Comparison of ENCODE assay signal across 2 cellular contexts in the genomic region with DNA sequence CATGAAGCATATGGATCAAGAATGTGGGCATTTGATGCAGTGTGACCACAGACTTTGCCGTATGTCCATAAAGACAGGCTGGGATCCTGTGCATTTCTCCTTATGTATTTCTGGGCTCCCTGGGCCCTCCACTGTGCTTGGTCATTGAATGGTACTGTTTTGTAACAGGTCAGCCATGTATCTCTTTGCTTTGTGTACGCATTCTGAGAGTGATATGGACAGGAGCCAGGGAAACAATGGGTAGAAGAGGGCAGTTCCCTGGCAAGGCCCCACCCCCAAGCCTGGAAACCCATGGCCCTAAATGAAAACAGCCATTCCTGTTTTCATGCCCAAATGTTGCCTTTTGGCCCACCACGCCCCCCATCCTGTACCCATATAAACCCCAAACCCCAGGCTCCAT.
TF ChIP-seq lines count a peak whose summit lies in the region.

No MANE protein-coding gene starts in this region.

TF ChIP-seq in GM23338, 12 proteins besides CTCF, POLR2A, EP300 and RAD21 (continued from another document):
- TF ChIP-seq, protein P1, sequence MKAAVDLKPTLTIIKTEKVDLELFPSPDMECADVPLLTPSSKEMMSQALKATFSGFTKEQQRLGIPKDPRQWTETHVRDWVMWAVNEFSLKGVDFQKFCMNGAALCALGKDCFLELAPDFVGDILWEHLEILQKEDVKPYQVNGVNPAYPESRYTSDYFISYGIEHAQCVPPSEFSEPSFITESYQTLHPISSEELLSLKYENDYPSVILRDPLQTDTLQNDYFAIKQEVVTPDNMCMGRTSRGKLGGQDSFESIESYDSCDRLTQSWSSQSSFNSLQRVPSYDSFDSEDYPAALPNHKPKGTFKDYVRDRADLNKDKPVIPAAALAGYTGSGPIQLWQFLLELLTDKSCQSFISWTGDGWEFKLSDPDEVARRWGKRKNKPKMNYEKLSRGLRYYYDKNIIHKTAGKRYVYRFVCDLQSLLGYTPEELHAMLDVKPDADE (IDR thresholded peaks at IDR 0.05): no peak
- TF ChIP-seq ZNF331 (CRISPR knock-in tag; IDR thresholded peaks at IDR 0.05; ENCODE audit: low read depth) (no peak), NANOG (IDR thresholded peaks at IDR 0.05; ENCODE audit: borderline replicate concordance) (no peak), EZH2 (IDR thresholded peaks at IDR 0.05; ENCODE audit: low read depth, unreplicated experiment) (no peak), ZNF114 (CRISPR knock-in tag; IDR thresholded peaks at IDR 0.05) (no peak), EZH2phosphoT487 (IDR thresholded peaks at IDR 0.05; ENCODE audit: unreplicated experiment) (no peak)
- TF ChIP-seq, protein P2, sequence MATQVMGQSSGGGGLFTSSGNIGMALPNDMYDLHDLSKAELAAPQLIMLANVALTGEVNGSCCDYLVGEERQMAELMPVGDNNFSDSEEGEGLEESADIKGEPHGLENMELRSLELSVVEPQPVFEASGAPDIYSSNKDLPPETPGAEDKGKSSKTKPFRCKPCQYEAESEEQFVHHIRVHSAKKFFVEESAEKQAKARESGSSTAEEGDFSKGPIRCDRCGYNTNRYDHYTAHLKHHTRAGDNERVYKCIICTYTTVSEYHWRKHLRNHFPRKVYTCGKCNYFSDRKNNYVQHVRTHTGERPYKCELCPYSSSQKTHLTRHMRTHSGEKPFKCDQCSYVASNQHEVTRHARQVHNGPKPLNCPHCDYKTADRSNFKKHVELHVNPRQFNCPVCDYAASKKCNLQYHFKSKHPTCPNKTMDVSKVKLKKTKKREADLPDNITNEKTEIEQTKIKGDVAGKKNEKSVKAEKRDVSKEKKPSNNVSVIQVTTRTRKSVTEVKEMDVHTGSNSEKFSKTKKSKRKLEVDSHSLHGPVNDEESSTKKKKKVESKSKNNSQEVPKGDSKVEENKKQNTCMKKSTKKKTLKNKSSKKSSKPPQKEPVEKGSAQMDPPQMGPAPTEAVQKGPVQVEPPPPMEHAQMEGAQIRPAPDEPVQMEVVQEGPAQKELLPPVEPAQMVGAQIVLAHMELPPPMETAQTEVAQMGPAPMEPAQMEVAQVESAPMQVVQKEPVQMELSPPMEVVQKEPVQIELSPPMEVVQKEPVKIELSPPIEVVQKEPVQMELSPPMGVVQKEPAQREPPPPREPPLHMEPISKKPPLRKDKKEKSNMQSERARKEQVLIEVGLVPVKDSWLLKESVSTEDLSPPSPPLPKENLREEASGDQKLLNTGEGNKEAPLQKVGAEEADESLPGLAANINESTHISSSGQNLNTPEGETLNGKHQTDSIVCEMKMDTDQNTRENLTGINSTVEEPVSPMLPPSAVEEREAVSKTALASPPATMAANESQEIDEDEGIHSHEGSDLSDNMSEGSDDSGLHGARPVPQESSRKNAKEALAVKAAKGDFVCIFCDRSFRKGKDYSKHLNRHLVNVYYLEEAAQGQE (IDR thresholded peaks at IDR 0.05; ENCODE audit: unreplicated experiment): no peak

TF ChIP-seq in H1, 55 proteins besides CTCF, POLR2A, EP300 and RAD21 (continued from another document):
- TF ChIP-seq, protein P3, sequence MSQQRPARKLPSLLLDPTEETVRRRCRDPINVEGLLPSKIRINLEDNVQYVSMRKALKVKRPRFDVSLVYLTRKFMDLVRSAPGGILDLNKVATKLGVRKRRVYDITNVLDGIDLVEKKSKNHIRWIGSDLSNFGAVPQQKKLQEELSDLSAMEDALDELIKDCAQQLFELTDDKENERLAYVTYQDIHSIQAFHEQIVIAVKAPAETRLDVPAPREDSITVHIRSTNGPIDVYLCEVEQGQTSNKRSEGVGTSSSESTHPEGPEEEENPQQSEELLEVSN (IDR thresholded peaks at IDR 0.05): no peak
- TF ChIP-seq, protein P4, sequence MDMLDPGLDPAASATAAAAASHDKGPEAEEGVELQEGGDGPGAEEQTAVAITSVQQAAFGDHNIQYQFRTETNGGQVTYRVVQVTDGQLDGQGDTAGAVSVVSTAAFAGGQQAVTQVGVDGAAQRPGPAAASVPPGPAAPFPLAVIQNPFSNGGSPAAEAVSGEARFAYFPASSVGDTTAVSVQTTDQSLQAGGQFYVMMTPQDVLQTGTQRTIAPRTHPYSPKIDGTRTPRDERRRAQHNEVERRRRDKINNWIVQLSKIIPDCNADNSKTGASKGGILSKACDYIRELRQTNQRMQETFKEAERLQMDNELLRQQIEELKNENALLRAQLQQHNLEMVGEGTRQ (IDR thresholded peaks at IDR 0.05; ENCODE audit: low read length): no peak
- TF ChIP-seq FOSL1 (IDR thresholded peaks at IDR 0.05; ENCODE audit: insufficient read depth, low read depth, low read length): no peak
- TF ChIP-seq, protein P5, sequence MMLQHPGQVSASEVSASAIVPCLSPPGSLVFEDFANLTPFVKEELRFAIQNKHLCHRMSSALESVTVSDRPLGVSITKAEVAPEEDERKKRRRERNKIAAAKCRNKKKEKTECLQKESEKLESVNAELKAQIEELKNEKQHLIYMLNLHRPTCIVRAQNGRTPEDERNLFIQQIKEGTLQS (IDR thresholded peaks at IDR 0.05; ENCODE audit: insufficient read depth, low read depth, low read length): no peak
